In genomic region chrX:132774312-132774711, GRCh38 we compare ENCODE assay signal across 13 cellular contexts.
DNase-seq lines count a peak whose midpoint lies in the region; ATAC-seq and TF ChIP-seq lines count a peak whose summit lies in the region.
"Had no signal": no experiment of that assay in that cellular context is flagged by ENCODE, and none has a peak within 500 bp of the region (broad histone marks: within the 10 kb centered on the region; RNA-seq: fewer than 3 reads in every experiment).

No MANE protein-coding gene starts in this region.

- no peaks in the 10 kb centered on the region for H3K9me3 Mint-ChIP-seq in type B pancreatic cell

- dilution Hi-C loops in mammary epithelial cell (cut with HindIII; ENCODE audit: low sequenced_read_pairs) = no loop called here

- no peaks in the 10 kb centered on the region for H3K79me2 ChIP-seq in mammary epithelial cell (ENCODE audit: insufficient read depth, low read length)

- in situ Hi-C loops in Caki2 (cut with HindIII; ENCODE audit: low pct_unique_long_range_greater_than_20kb, low sequenced_read_pairs) = no loop called here
- in situ Hi-C loops in mammary epithelial cell (cut with MboI; ENCODE audit: low sequenced_read_pairs in 2 of 2) = no loop called here

- H3K36me3 Mint-ChIP-seq in type B pancreatic cell = peaks cover 4% of the 10 kb centered on the region

- H3K9me3 ChIP-seq in mammary epithelial cell (replicated peaks; ENCODE audit: insufficient read depth, low read length) = no peaks in the 10 kb centered on the region
- H3K9me3 ChIP-seq: BLaER1 treated with 17β-estradiol and CSF1 and Interleukin-3, amounts not matched to agents 10 nM and 100 nM had no signal

- no peaks in the 10 kb centered on the region for H3K27me3 Mint-ChIP-seq in type B pancreatic cell

- no peak overlapping the region for H3K9ac ChIP-seq in mammary epithelial cell (ENCODE audit: insufficient read depth, low read length)
- H3K9ac ChIP-seq: BLaER1 treated with 17β-estradiol and CSF1 and Interleukin-3, amounts not matched to agents 10 nM and 100 nM had no signal

- intact Hi-C loops in mammary epithelial cell (cut with micrococcal nuclease) = no loop called here

- no peak overlapping the region for H3K27ac ChIP-seq in mammary epithelial cell (ENCODE audit: insufficient read depth, low read depth, low read length)
- H3K27ac ChIP-seq: BLaER1 treated with 17β-estradiol and CSF1 and Interleukin-3, amounts not matched to agents 10 nM and 100 nM had no signal

- H3K4me3 ChIP-seq in mammary epithelial cell (replicated peaks in 1 of 3; ENCODE audit: insufficient read depth in 1 of 3, low read depth in 2 of 3, low read length in 3 of 3) = no peak overlapping the region
- H3K4me3 ChIP-seq: BLaER1 treated with 17β-estradiol and CSF1 and Interleukin-3, amounts not matched to agents 10 nM and 100 nM had no signal

- H3K27ac Mint-ChIP-seq in type B pancreatic cell = no peak overlapping the region

- no TSS peak for BruUV-seq in mammary epithelial cell (replicated peaks; lab: Mats Ljungman, UMichigan)

- H2AFZ ChIP-seq in mammary epithelial cell (ENCODE audit: low read depth, low read length) = no peak overlapping the region

- CTCF ChIA-PET in mammary epithelial cell (lab: Charles Lee; ENCODE audit: low non-redundant PET) = interaction anchor here (0.6 kb wide), 1 partner anchor 34 kb away, joined by 7 read pairs; no protein-coding TSS in a partner anchor

- no peak overlapping the region for H3K4me2 ChIP-seq in mammary epithelial cell (ENCODE audit: insufficient read depth, low read depth, low read length)
- H3K4me2 ChIP-seq: BLaER1 treated with 17β-estradiol and CSF1 and Interleukin-3, amounts not matched to agents 10 nM and 100 nM had no signal

- H3K4me1 ChIP-seq in mammary epithelial cell (ENCODE audit: insufficient read depth, low read length) = no peaks in the 10 kb centered on the region

- DNase-seq in Caki2 (ENCODE audit: low read depth) (peak; percentile 48), NCI-H460 (ENCODE audit: extremely low read depth, low read depth) (peak; percentile 8), mammary epithelial cell (peak; percentile 4), iris pigment epithelial cell (ENCODE audit: low read depth) (peak; percentile 25), KG1 (lab: John Stamatoyannopoulos, UW) (no peak), NOMO-1 treated with dmso at 0.1 percent for 144 hours (lab: John Stamatoyannopoulos, UW; ENCODE audit: unreplicated experiment) (no peak), type B pancreatic cell (ENCODE audit: extremely low spot score, unreplicated experiment) (no peak)
- DNase-seq: DMS153, NCI-H1092 treated with DMSO at 0.1 percent for 48 hours, NCI-H1694 treated with DMSO at 0.1 percent for 48 hours, NCI-H82 had no signal

- TF ChIP-seq CTCF in mammary epithelial cell (conservative IDR thresholded peaks at IDR 0.05 in 1 of 2, IDR thresholded peaks at IDR 0.05 in 1 of 2; ENCODE audit: extremely low read depth in 1 of 2, insufficient read depth in 1 of 2, low read depth in 1 of 2, low read length in 2 of 2) (no peak), type B pancreatic cell (conservative IDR thresholded peaks at IDR 0.05) (no peak)

- no peaks in the 10 kb centered on the region for H3K36me3 ChIP-seq in mammary epithelial cell (ENCODE audit: insufficient read depth, low read length)
- H3K36me3 ChIP-seq: BLaER1 treated with 17β-estradiol and CSF1 and Interleukin-3, amounts not matched to agents 10 nM and 100 nM had no signal

- peaks cover 6% of the 10 kb centered on the region for H3K4me1 Mint-ChIP-seq in type B pancreatic cell (ENCODE audit: unreplicated experiment)

- H3K27me3 ChIP-seq in mammary epithelial cell (ENCODE audit: insufficient read depth, low read length) = no peaks in the 10 kb centered on the region

- ATAC-seq in GM18520 (IDR thresholded peaks at IDR 0.05; ENCODE audit: unreplicated experiment) = no peak

- no peaks in the 10 kb centered on the region for H4K20me1 ChIP-seq in mammary epithelial cell (ENCODE audit: insufficient read depth, low read length)

- no peak overlapping the region for H3K4me3 Mint-ChIP-seq in type B pancreatic cell

- 48% methylated on average over 3 of the region's 3 CpGs for WGBS in mammary epithelial cell (ENCODE audit: low coverage, missing lambda C conversion rate)

Comparison
In these comparisons a context has a peak if more than half of its experiments do, and no peak if none do; other contexts are left out.
1. DNase-seq: peak in Caki2 (single experiment), NCI-H460 (single experiment), mammary epithelial cell (single experiment) and iris pigment epithelial cell (single experiment); none in KG1 (single experiment), NOMO-1 treated with dmso at 0.1 percent for 144 hours (single experiment) and type B pancreatic cell (single experiment).